ENCODE assay signal across 26 cellular contexts in genomic region chr19:5262721-5263120, GRCh38.
"Had no signal": no experiment of that assay in that cellular context is flagged by ENCODE, and none has a peak within 500 bp of the region (broad histone marks: within the 10 kb centered on the region; RNA-seq: fewer than 3 reads in every experiment).

No MANE protein-coding gene starts in this region.

- H3K27ac ChIP-seq: ascending aorta, body of pancreas had no signal

- DNase-seq: activated B cell treated with CpG ODN at 0.5 μM for 24 hours; activated CD4-positive, alpha-beta T cell treated with anti-CD3 and anti-CD28 coated beads for 1 hour; activated CD4-positive, alpha-beta T cell treated with anti-CD3 and anti-CD28 coated beads, Interleukin-2, amount 10 ng/mL, durations not matched to agents 24 days and 14 days; activated CD4-positive, alpha-beta T cell treated with anti-CD3 and anti-CD28 coated beads, Interleukin-2, amount 50 U/mL, for 48 hours; activated CD8-positive, alpha-beta memory T cell treated with anti-CD3 and anti-CD28 coated beads, Interleukin-2, amount 10 ng/mL, durations not matched to agents 7 days and 5 days; activated effector memory CD4-positive, alpha-beta T cell treated with anti-CD3 and anti-CD28 coated beads, Interleukin-2, amount 50 U/mL, for 16 hours; activated naive CD4-positive, alpha-beta T cell treated with Interleukin-2 at 50 U/mL for 16 hours; activated naive CD8-positive, alpha-beta T cell treated with anti-CD3 and anti-CD28 coated beads, Interleukin-2, amount 50 U/mL, for 24 hours; activated T-cell treated with anti-CD3 and anti-CD28 coated beads, Interleukin-2, amount 50 U/mL, for 4 hours; amniotic stem cell; body of pancreas; central memory CD4-positive, alpha-beta T cell; Karpas-422; MM.1S; NCI-H1105; NCI-H1436; NCI-H1694 treated with DMSO at 0.1 percent for 48 hours; NCI-H2029 treated with DMSO at 0.1 percent for 48 hours; NCI-H510A treated with DMSO at 0.1 percent for 48 hours; NCI-H69; NK-92 treated with Interleukin-12 subunit alpha and Interleukin-12 subunit beta, amount 100 ng/mL, for 24 hours; OCI-M1; RPMI8226; SW 1271 had no signal

- H3K27me3 ChIP-seq: ascending aorta, body of pancreas had no signal

- H3K4me1 ChIP-seq: ascending aorta, body of pancreas had no signal

- H3K4me3 ChIP-seq: ascending aorta, body of pancreas, K562 had no signal

- H3K9me3 ChIP-seq: ascending aorta, body of pancreas had no signal
